ENCODE assay signal across 1 cellular context in the genomic region with DNA sequence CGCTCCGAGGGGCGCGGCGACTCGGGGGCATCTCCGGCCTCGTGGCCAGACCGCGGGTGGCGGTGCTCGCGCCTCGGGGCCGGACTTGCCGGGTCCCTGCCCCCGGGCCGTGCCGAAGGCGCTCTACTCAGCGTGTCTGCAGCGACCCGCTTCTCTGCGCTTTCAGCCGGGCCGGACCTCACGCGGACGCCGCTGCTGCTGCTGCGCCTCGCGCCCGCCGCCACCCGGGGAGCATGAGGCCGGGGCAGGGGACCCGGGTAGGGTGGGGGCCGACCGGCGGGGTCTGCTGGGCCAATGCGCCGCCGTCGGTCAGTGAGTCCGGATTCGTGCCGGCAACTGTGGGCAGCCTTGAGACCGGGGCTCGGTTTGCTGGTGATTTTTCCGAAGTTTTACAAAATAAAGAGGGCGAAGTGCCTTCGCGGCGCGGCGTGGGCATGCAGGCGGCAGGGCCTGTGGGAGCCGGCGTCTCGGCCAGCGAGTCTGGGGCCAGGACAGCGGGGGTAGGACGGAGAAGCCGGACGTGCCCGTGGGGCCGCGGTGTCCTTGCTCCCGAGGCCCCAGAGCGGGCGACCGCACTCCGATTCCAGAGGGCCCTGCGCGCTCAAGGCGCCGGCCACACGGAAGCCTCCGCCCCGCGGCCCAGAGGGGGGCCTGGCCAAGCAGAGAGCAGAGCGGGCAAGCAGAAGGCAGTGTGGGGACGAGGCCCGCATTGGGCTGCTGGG.
TF ChIP-seq lines count a peak whose summit lies in the region.

No MANE protein-coding gene starts in this region.

TF ChIP-seq in H1, 55 proteins besides CTCF, POLR2A, EP300 and RAD21:
- TF ChIP-seq KDM4A (IDR thresholded peaks at IDR 0.05; ENCODE audit: low read depth, low read length, severe bottlenecking): peak; percentile 58
- TF ChIP-seq SP4 (IDR thresholded peaks at IDR 0.05; ENCODE audit: low read length): no peak
- TF ChIP-seq SUZ12 (IDR thresholded peaks at IDR 0.05; ENCODE audit: low read length): peak; percentile 87; the same call in 1 of the 2 replicates
- no peak for TF ChIP-seq CHD1 (IDR thresholded peaks at IDR 0.05; ENCODE audit: low read depth, low read length)
- peak; percentile 55 for TF ChIP-seq EZH2 (IDR thresholded peaks at IDR 0.05; ENCODE audit: low read depth, low read length, severe bottlenecking)
- no peak for TF ChIP-seq POU5F1 (IDR thresholded peaks at IDR 0.05; ENCODE audit: low read depth, low read length)
- TF ChIP-seq PHF8 (conservative IDR thresholded peaks at IDR 0.05; ENCODE audit: low read depth, low read length): 0 out of 2 replicates have a peak, but pooled peaks have one; percentile 26
- peak; percentile 73 for TF ChIP-seq MAX (IDR thresholded peaks at IDR 0.05)
- TF ChIP-seq CBX5 (IDR thresholded peaks at IDR 0.05; ENCODE audit: low read depth, low read length): no peak
TF ChIP-seq in H1: peak in this region for 5.
